ENCODE assay signal across 18 cellular contexts in the genomic region with DNA sequence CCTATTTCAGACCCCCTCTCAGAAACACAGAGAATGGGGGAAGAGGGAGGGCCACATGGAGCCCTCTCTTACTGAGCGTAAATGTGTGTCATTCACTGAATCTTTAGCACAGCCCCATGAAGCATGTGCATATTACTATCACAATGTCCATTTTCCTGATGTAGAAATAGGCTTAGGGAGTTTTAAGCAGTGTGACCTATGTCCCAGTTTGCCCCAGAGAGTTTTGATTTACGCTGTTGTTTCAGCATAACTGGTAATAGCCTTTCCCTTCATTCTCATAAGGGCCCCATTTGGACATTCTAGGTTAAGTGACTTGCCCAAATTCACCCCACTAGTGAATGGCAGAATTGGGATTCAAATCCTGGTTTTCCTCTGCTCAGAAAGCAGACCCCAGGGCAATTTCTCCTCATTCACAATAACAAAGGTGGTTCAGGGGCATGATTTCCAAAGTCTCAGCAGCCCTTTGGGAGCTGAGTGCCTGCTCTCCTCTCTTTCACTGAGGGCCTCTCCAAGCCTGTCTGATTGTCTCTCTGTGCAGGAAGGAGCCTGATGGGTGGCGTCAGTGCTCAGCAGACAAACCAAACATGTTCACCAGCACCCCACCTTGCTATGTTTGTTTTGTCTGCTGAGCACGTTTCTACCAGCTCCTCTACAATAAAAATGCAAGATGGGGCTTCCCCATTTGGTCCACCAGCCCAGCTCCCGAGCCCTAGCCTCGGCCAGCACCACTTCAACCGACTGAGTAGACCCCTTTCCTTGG. TPM values are rescaled to one million over a fixed set of nuclear protein-coding genes. Genes with fewer than 3 reads are reported as not detected.
DNase-seq lines count a peak whose midpoint lies in the region; ATAC-seq, FAIRE-seq and TF ChIP-seq lines count a peak whose summit lies in the region.
"Had no signal": no experiment of that assay in that cellular context is flagged by ENCODE, and none has a peak within 500 bp of the region (broad histone marks: within the 10 kb centered on the region; RNA-seq: fewer than 3 reads in every experiment).

No MANE protein-coding gene starts in this region.

- no peak for FAIRE-seq in A549 (lab: Jason Lieb, UNC)

- H2BK120ac ChIP-seq in IMR-90 (ENCODE audit: low read depth, low read length) = peak overlapping the region; percentile 56

- no TSS peak for BruUV-seq in IMR-90 (replicated peaks; lab: Mats Ljungman, UMichigan)

- no peak for TF ChIP-seq EP300 in A549 (IDR thresholded peaks at IDR 0.05)

- POLR2A ChIA-PET in A549 (lab: Yijun Ruan, JAX) (no interaction called here), IMR-90 (lab: Charles Lee; ENCODE audit: unreplicated experiment) (no interaction called here)

- H3K4me3 Mint-ChIP-seq in endodermal cell (no peak overlapping the region), neural progenitor cell (no peak overlapping the region)
- H3K4me3 Mint-ChIP-seq: activated CD8-positive, alpha-beta T cell treated with anti-CD3 and anti-CD28 coated beads, Interleukin-2, amount 10 ng/mL, durations not matched to agents 7 days and 5 days; activated T-helper 17 cell treated with anti-CD3 and anti-CD28 coated beads, Interleukin-2, amount 50 U/mL, for 72 hours had no signal

- peaks cover 32% of the 10 kb centered on the region for H3K9me1 ChIP-seq in IMR-90 (ENCODE audit: insufficient read depth, low read length)

- H3K79me2 ChIP-seq in neural progenitor cell (ENCODE audit: low read depth) = no peaks in the 10 kb centered on the region

- H2AK5ac ChIP-seq in IMR-90 (ENCODE audit: low read depth, low read length) = peak overlapping the region; percentile 67

- no peak for TF ChIP-seq RAD21 in A549 (conservative IDR thresholded peaks at IDR 0.05 in 1 of 2, IDR thresholded peaks at IDR 0.05 in 1 of 2)
- no peak for TF ChIP-seq RAD21 in IMR-90 (IDR thresholded peaks at IDR 0.05; ENCODE audit: low read length)

- H3K27me3 Mint-ChIP-seq in endodermal cell (ENCODE audit: insufficient read depth) (peaks cover 35% of the 10 kb centered on the region), neural progenitor cell (ENCODE audit: insufficient read depth, low read depth) (peaks cover 13% of the 10 kb centered on the region)

- H3K9ac ChIP-seq in IMR-90 (ENCODE audit: low read depth, low read length) = no peak overlapping the region
- H3K9ac ChIP-seq in endodermal cell (ENCODE audit: extremely low read depth, low read length, poor library complexity, severe bottlenecking) = no peak overlapping the region
- H3K9ac ChIP-seq in neural progenitor cell = no peak overlapping the region
- H3K9ac ChIP-seq: SK-N-SH had no signal

- H3K4me1 ChIP-seq in A549 (peaks cover 17% of the 10 kb centered on the region), IMR-90 (ENCODE audit: control insufficient read depth, insufficient read depth, low read length) (peaks cover 25% of the 10 kb centered on the region), endodermal cell (ENCODE audit: control insufficient read depth, insufficient read depth, low read length) (peaks cover 2% of the 10 kb centered on the region), neural progenitor cell (peaks cover 23% of the 10 kb centered on the region), Peyer's patch (peaks cover 0 to 4% (median 0%) of the 10 kb centered on the region in 4 donors)

- intact Hi-C loops in IMR-90 (cut with micrococcal nuclease) = loop anchor here (5.0 kb wide), 1 partner anchor 36 kb away; no protein-coding TSS in a partner anchor

- peak overlapping the region; percentile 69 for H2BK20ac ChIP-seq in IMR-90 (ENCODE audit: low read depth, low read length)

- dilution Hi-C loops in IMR-90 (cut with HindIII; ENCODE audit: low sequenced_read_pairs, unreplicated experiment) = no loop called here

- peak overlapping the region; percentile 53 for H2BK5ac ChIP-seq in IMR-90 (ENCODE audit: low read depth, low read length, poor library complexity, severe bottlenecking)

- peaks cover 14% of the 10 kb centered on the region for H3K4me1 Mint-ChIP-seq in endodermal cell
- peaks cover 38% of the 10 kb centered on the region for H3K4me1 Mint-ChIP-seq in neural progenitor cell
- H3K4me1 Mint-ChIP-seq: activated T-helper 17 cell treated with anti-CD3 and anti-CD28 coated beads, Interleukin-2, amount 50 U/mL, for 72 hours had no signal

- H4K5ac ChIP-seq in IMR-90 (ENCODE audit: low read depth, low read length) = peak overlapping the region; percentile 51

- H2AFZ ChIP-seq in IMR-90 (replicated peaks; ENCODE audit: low read length, poor library complexity) (peak overlapping the region; percentile 61), neural progenitor cell (replicated peaks) (no peak overlapping the region)

- H3K27ac ChIP-seq in A549 (peak overlapping the region; percentile 35 to 61; a peak in 3 of 6 replicates), IMR-90 (ENCODE audit: insufficient read depth, low read length) (peak overlapping the region; percentile 47), endodermal cell (ENCODE audit: low read depth, low read length) (no peak overlapping the region), neural progenitor cell (no peak overlapping the region), Peyer's patch (peak overlapping the region in 1 of 4 donors; percentile 50)

- in situ Hi-C loops in IMR-90 (cut with MboI; ENCODE audit: low sequenced_read_pairs) = no loop called here

- H2BK15ac ChIP-seq in IMR-90 (ENCODE audit: low read depth, low read length) = peak overlapping the region; percentile 45; the same call in 2 of the 3 replicates

- peak overlapping the region; percentile 51 for H3K23ac ChIP-seq in IMR-90 (ENCODE audit: low read depth, low read length)

- H4K20me1 ChIP-seq in IMR-90 (ENCODE audit: insufficient read depth, low read length) (no peaks in the 10 kb centered on the region), neural progenitor cell (ENCODE audit: low read depth) (no peaks in the 10 kb centered on the region)

- H3K27me3 ChIP-seq in IMR-90 (ENCODE audit: control insufficient read depth, insufficient read depth, low read length) (no peaks in the 10 kb centered on the region), endodermal cell (ENCODE audit: control insufficient read depth, insufficient read depth, low read length, poor library complexity, severe bottlenecking) (peaks cover 10% of the 10 kb centered on the region), neural progenitor cell (no peaks in the 10 kb centered on the region), Peyer's patch (no peaks in the 10 kb centered on the region)

- CTCF ChIA-PET in A549 (lab: Yijun Ruan, JAX) = interaction anchor here (0.6 to 1.6 kb wide), 6 partner anchors 20 to 810 kb away, joined by 3 to 5 read pairs (median 4); no protein-coding TSS in a partner anchor
- CTCF ChIA-PET in IMR-90 (lab: Yijun Ruan, JAX) = interaction anchor here (2.6 kb wide), 1 partner anchor 20 kb away, joined by 11 read pairs; no protein-coding TSS in a partner anchor

- DNase-seq in A549 (ENCODE audit: low read depth in 1 of 2, low spot score in 1 of 2) = no peak
- DNase-seq in IMR-90 = no peak
- DNase-seq in endodermal cell = peak; percentile 31
- DNase-seq in neural progenitor cell (ENCODE audit: low spot score) = no peak
- DNase-seq in Peyer's patch = no peak
- DNase-seq in medulla oblongata (ENCODE audit: extremely low spot score) = no peak
- no peak for DNase-seq in RKO (ENCODE audit: low spot score)
- no peak for DNase-seq in SKM-1 (lab: John Stamatoyannopoulos, UW; ENCODE audit: unreplicated experiment)
- DNase-seq: activated CD8-positive, alpha-beta T cell treated with anti-CD3 and anti-CD28 coated beads, Interleukin-2, amount 10 ng/mL, durations not matched to agents 7 days and 5 days; Caco-2; glutamatergic neuron; Kasumi-1; NCI-H2081 treated with DMSO at 0.1 percent for 48 hours; posterior cingulate gyrus; SK-N-SH had no signal

- whole genome bisulfite sequencing in A549 (ENCODE audit: missing lambda C conversion rate) = 55% methylated on average over 7 of the region's 7 CpGs
- WGBS in IMR-90 (ENCODE audit: extremely low coverage in 2 of 2, insufficient read length in 1 of 2), 2 experiments = 57% methylated on average over 3 of the region's 7 CpGs; no CpG with 5 or more reads in 1 of the 2 experiments
- 86 to 94% methylated on average over 6 to 7 of the region's 7 CpGs for WGBS in endodermal cell (ENCODE audit: insufficient coverage in 1 of 2, insufficient read length in 1 of 2), 2 experiments

- peak overlapping the region; percentile 83 for H3K4ac ChIP-seq in IMR-90 (ENCODE audit: low read depth, low read length)

- peak overlapping the region; percentile 14 for H3K27ac Mint-ChIP-seq in endodermal cell
- H3K27ac Mint-ChIP-seq in neural progenitor cell = peak overlapping the region; percentile 83
- H3K27ac Mint-ChIP-seq: activated CD8-positive, alpha-beta T cell treated with anti-CD3 and anti-CD28 coated beads, Interleukin-2, amount 10 ng/mL, durations not matched to agents 7 days and 5 days; activated T-helper 17 cell treated with anti-CD3 and anti-CD28 coated beads, Interleukin-2, amount 50 U/mL, for 72 hours had no signal

- H3K36me3 ChIP-seq in IMR-90 (ENCODE audit: control insufficient read depth, insufficient read depth, low read length) (no peaks in the 10 kb centered on the region), endodermal cell (ENCODE audit: control insufficient read depth, insufficient read depth, low read length) (no peaks in the 10 kb centered on the region), neural progenitor cell (no peaks in the 10 kb centered on the region), Peyer's patch (no peaks in the 10 kb centered on the region)

- peak in 1 of 2 experiments; percentile 58; a peak in 3 of 6 replicates for ATAC-seq in A549
- peak; percentile 8 for ATAC-seq in IMR-90 (ENCODE audit: low read depth)
- ATAC-seq: activated CD8-positive, alpha-beta T cell treated with anti-CD3 and anti-CD28 coated beads, Interleukin-2, amount 10 ng/mL, durations not matched to agents 7 days and 5 days had no signal

- no peak overlapping the region for H3K4me3 ChIP-seq in A549
- no peak overlapping the region for H3K4me3 ChIP-seq in IMR-90 (ENCODE audit: insufficient read depth, low read depth, low read length)
- no peak overlapping the region for H3K4me3 ChIP-seq in endodermal cell (ENCODE audit: low read length)
- H3K4me3 ChIP-seq in neural progenitor cell = no peak overlapping the region
- H3K4me3 ChIP-seq in Peyer's patch = no peak overlapping the region

- TF ChIP-seq CTCF in A549 (IDR thresholded peaks at IDR 0.05) = no peak
- TF ChIP-seq CTCF in IMR-90 (conservative IDR thresholded peaks at IDR 0.05; ENCODE audit: low read depth, low read length) = no peak
- TF ChIP-seq CTCF in endodermal cell (conservative IDR thresholded peaks at IDR 0.05) = no peak
- TF ChIP-seq CTCF in neural progenitor cell (IDR thresholded peaks at IDR 0.05) = no peak
- TF ChIP-seq CTCF in Peyer's patch (IDR thresholded peaks at IDR 0.05) = no peak

- peak overlapping the region; percentile 74 for H2AK9ac ChIP-seq in IMR-90 (replicated peaks; ENCODE audit: low read depth, low read length, poor library complexity)

- H3K18ac ChIP-seq in IMR-90 (ENCODE audit: low read depth, low read length) = peak overlapping the region; percentile 49

- H4K91ac ChIP-seq in IMR-90 (ENCODE audit: insufficient read depth, low read depth, low read length) = peak overlapping the region; percentile 54; the same call in 1 of the 2 replicates

- no peaks in the 10 kb centered on the region; the same call in 2 of the 3 replicates for H3K9me3 ChIP-seq in A549
- H3K9me3 ChIP-seq in IMR-90 (ENCODE audit: control insufficient read depth, insufficient read depth, low read length) = 0 out of 2 replicates have a peak, but pooled peaks cover 2% of the 10 kb centered on the region
- H3K9me3 ChIP-seq in endodermal cell (ENCODE audit: control insufficient read depth, low read length) = no peaks in the 10 kb centered on the region
- H3K9me3 ChIP-seq in neural progenitor cell (ENCODE audit: low read depth) = no peaks in the 10 kb centered on the region
- no peaks in the 10 kb centered on the region for H3K9me3 ChIP-seq in Peyer's patch
- H3K9me3 ChIP-seq: Caco-2, SK-N-SH had no signal

- H4K8ac ChIP-seq in IMR-90 (ENCODE audit: low read depth in 2 of 2, low read length in 2 of 2) = peak overlapping the region; percentile 3 to 71

- no peak for TF ChIP-seq POLR2A in A549 (IDR thresholded peaks at IDR 0.05; ENCODE audit: low read length)
- TF ChIP-seq POLR2A in IMR-90 (IDR thresholded peaks at IDR 0.05; ENCODE audit: low read depth, low read length) = no peak
- no peak for TF ChIP-seq POLR2A in Peyer's patch (IDR thresholded peaks at IDR 0.05)

- H3K4me2 ChIP-seq in A549 (peak overlapping the region; percentile 32), IMR-90 (ENCODE audit: low read depth, low read length) (no peak overlapping the region), neural progenitor cell (no peak overlapping the region)
- H3K4me2 ChIP-seq: SK-N-SH had no signal

- H3K56ac ChIP-seq in IMR-90 (ENCODE audit: extremely low read depth, insufficient read depth, low read length) = no peak overlapping the region

- H3F3A ChIP-seq in neural progenitor cell (ENCODE audit: low read depth) = peaks cover 5% of the 10 kb centered on the region

- peaks cover 5% of the 10 kb centered on the region for H3K9me3 Mint-ChIP-seq in endodermal cell
- peaks cover 5% of the 10 kb centered on the region for H3K9me3 Mint-ChIP-seq in neural progenitor cell

- H3K14ac ChIP-seq in IMR-90 (replicated peaks; ENCODE audit: low read depth, low read length) = peak overlapping the region; percentile 59

- H3K79me1 ChIP-seq in IMR-90 (ENCODE audit: low read depth in 1 of 2, low read length in 2 of 2) = peaks cover 0 to 3% of the 10 kb centered on the region in 2 experiments; a peak in 1 of 4 replicates

- H3K36me3 Mint-ChIP-seq in endodermal cell (ENCODE audit: low read depth) (no peaks in the 10 kb centered on the region), neural progenitor cell (no peaks in the 10 kb centered on the region)

RNA-seq across cellular contexts. Expression of gene TCP11, which starts 25.2 kb away (rescaled TPM):
- polyA plus RNA-seq in A549 (2011; rRNA removed) (0.06 and 0.11 TPM in 2 replicates), A549 (2017; fragmentation: RNase III; extraction: RNeasy Plus Mini Kit Qiagen cat#74134 plus additional on column Dnase treatment) (not detected in 3 replicates), IMR-90 (2012; rRNA removed) (0.30 and 0.34 TPM in 2 replicates)
- polyA plus RNA-seq in A549 (2012; cell fraction: cytosol; rRNA removed) = 0.04 TPM in 1 of 2 replicates, not detected in the other
- polyA plus RNA-seq in A549 (2012; cell fraction: nucleus; rRNA removed) = not detected in 2 replicates
- 0.21 TPM in 1 of 2 replicates, not detected in the other for polyA minus RNA-seq in A549 (2011; rRNA and poly(A)+ RNA removed)
- total RNA-seq in IMR-90 (2012; rRNA removed) (0.36 and 0.56 TPM in 2 replicates), endodermal cell (not detected), neural progenitor cell (ENCODE audit: low replicate concordance) (0.25 TPM in 1 of 2 replicates, not detected in the other), Peyer's patch (not detected)
- 0.16 TPM in 1 of 2 replicates, not detected in the other for polyA plus RNA-seq in IMR-90 (2012; cell fraction: cytosol; rRNA removed)
- 0.09 and 0.11 TPM in 2 replicates for polyA plus RNA-seq in IMR-90 (2012; cell fraction: nucleus; rRNA removed; ENCODE audit: low replicate concordance)
- polyA plus RNA-seq in endodermal cell (2013, experiment 1 of 2) = 1.1 TPM
- 0.21 TPM for polyA plus RNA-seq in endodermal cell (2013, experiment 2 of 2)
- total RNA-seq: activated CD8-positive, alpha-beta T cell treated with anti-CD3 and anti-CD28 coated beads, Interleukin-2, amount 10 ng/mL, durations not matched to agents 7 days and 5 days; activated T-helper 17 cell treated with anti-CD3 and anti-CD28 coated beads, Interleukin-2, amount 50 U/mL, for 72 hours; Caco-2; chondrocyte; subcutaneous adipose tissue had no signal

RNA-seq across cellular contexts. Expression of gene SCUBE3, which starts 47.4 kb away (rescaled TPM):
- polyA plus RNA-seq in A549 (2011; rRNA removed) = 0.06 and 0.09 TPM in 2 replicates
- polyA plus RNA-seq in A549 (2012; cell fraction: cytosol; rRNA removed) = 0.03 and 0.05 TPM in 2 replicates
- polyA plus RNA-seq in A549 (2012; cell fraction: nucleus; rRNA removed) = 0.11 TPM in 2 replicates
- polyA plus RNA-seq in A549 (2017; fragmentation: RNase III; extraction: RNeasy Plus Mini Kit Qiagen cat#74134 plus additional on column Dnase treatment) = 0.07 to 0.13 TPM (median 0.09 TPM) in 3 replicates
- polyA minus RNA-seq in A549 (2011; rRNA and poly(A)+ RNA removed) = 0.04 and 0.15 TPM in 2 replicates
- total RNA-seq in IMR-90 (2012; rRNA removed) = 19.9 and 21.1 TPM in 2 replicates
- 41.5 and 45.5 TPM in 2 replicates for polyA plus RNA-seq in IMR-90 (2012; rRNA removed)
- 24.2 and 25.6 TPM in 2 replicates for polyA plus RNA-seq in IMR-90 (2012; cell fraction: cytosol; rRNA removed)
- polyA plus RNA-seq in IMR-90 (2012; cell fraction: nucleus; rRNA removed; ENCODE audit: low replicate concordance) = 53.9 and 65.7 TPM in 2 replicates
- under 1 TPM; 0.27 to 0.86 TPM for total RNA-seq in endodermal cell
- 22.4 TPM for polyA plus RNA-seq in endodermal cell (2013, experiment 1 of 2)
- polyA plus RNA-seq in endodermal cell (2013, experiment 2 of 2) = 18.8 TPM
- 9.0 and 11.4 TPM in 2 replicates for total RNA-seq in neural progenitor cell (ENCODE audit: low replicate concordance)
- not detected for total RNA-seq in Peyer's patch

Comparison
In these comparisons a context has a peak if more than half of its experiments do, and no peak if none do; other contexts are left out.
1. H3K27ac ChIP-seq: peak in A549 (2 of 2) and IMR-90 (single experiment); none in endodermal cell (single experiment) and neural progenitor cell (single experiment).